ENCODE assay signal across 13 cellular contexts in the genomic region with DNA sequence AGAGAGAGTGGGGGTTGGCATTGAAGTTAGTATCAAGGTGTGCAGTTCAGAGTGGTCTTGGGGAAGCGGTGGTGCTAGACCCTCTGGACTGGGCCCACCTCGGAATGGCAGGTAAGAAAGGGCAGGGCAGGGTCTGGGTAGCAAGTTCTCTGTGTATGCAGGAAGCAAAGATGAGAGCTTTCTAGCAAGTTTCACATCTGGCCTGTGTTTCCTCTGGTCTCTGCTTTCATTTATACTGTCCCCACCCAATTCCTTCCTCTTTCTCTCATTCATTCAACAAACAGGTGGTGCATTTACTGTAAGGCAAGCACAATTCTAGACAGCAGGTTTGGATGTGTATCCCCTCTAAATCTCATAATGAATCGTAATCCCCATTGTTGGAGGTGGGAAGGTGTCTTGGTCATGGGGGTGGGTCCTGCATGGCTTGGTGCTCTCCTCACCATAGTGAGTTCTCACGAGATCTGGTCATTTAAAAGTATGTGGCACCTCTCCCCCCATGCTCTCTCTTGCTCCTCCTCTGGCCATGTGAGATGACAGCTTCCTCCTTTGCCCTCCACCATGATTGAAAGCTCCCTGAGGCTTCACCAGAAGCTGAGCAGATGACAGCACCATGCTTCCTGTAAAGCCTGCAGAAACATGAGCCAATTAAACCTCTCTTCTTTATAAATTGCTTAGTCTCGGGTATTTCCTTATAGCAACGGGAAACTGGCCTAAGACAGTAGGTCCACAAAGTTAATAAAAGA. TPM values are rescaled to one million over a fixed set of nuclear protein-coding genes. Genes with fewer than 3 reads are reported as not detected.
A peak's percentile ranks its signal among the peaks of the same experiment; 100 is the strongest.
DNase-seq lines count a peak whose midpoint lies in the region; ATAC-seq, FAIRE-seq and TF ChIP-seq lines count a peak whose summit lies in the region.
"Had no signal": no experiment of that assay in that cellular context is flagged by ENCODE, and none has a peak within 500 bp of the region (broad histone marks: within the 10 kb centered on the region; RNA-seq: fewer than 3 reads in every experiment).

No MANE protein-coding gene starts in this region.

- TF ChIP-seq RAD21 in GM12878 (IDR thresholded peaks at IDR 0.05; ENCODE audit: insufficient read depth, low read depth, low read length), result no peak

- H3K27ac Mint-ChIP-seq in CD4-positive, CD25-positive, alpha-beta regulatory T cell, result peak overlapping the region; percentile 88 to 96 (median 93)
- peak overlapping the region; percentile 36 to 57 for H3K27ac Mint-ChIP-seq in natural killer cell treated with Interleukin-12 subunit alpha and Interleukin-12 subunit beta and Interleukin-15 and Interleukin-18, amount 100 ng/mL, for 72 hours
- H3K27ac Mint-ChIP-seq: H9 had no signal

- intact Hi-C loops in GM12878 (cut with micrococcal nuclease; ENCODE audit: unreplicated experiment), result no loop called here

- peak; percentile 73 for FAIRE-seq in GM19239 (lab: Jason Lieb, UNC)
- FAIRE-seq in GM12878 (lab: Jason Lieb, UNC), result peak; percentile 59
- FAIRE-seq: bronchial epithelial cell had no signal

- peaks cover 30 to 62% (median 59%) of the 10 kb centered on the region in 4 donors for H3K4me1 Mint-ChIP-seq in CD4-positive, CD25-positive, alpha-beta regulatory T cell
- H3K4me1 Mint-ChIP-seq in natural killer cell treated with Interleukin-12 subunit alpha and Interleukin-12 subunit beta and Interleukin-15 and Interleukin-18, amount 100 ng/mL, for 72 hours (ENCODE audit: low read depth in 2 of 2), result peaks cover 39 to 49% of the 10 kb centered on the region in 2 donors

- no peak for TF ChIP-seq EP300 in GM12878 (IDR thresholded peaks at IDR 0.05; ENCODE audit: borderline replicate concordance in 1 of 2, control insufficient read depth in 1 of 2, low read depth in 2 of 2, low read length in 2 of 2)

- SMC1A ChIA-PET in GM12878 (lab: Charles Lee; ENCODE audit: uncharacterized antibody, unreplicated experiment), result interaction anchor here (0.6 to 7.5 kb wide), 16 partner anchors 10 to 260 kb away, joined by 3 to 95 read pairs (median 4); no protein-coding TSS in a partner anchor

- H3K36me3 Mint-ChIP-seq in CD4-positive, CD25-positive, alpha-beta regulatory T cell, result peaks cover 4% of the 10 kb centered on the region
- H3K36me3 Mint-ChIP-seq in natural killer cell treated with Interleukin-12 subunit alpha and Interleukin-12 subunit beta and Interleukin-15 and Interleukin-18, amount 100 ng/mL, for 72 hours, result peaks cover 10% of the 10 kb centered on the region

- no peak for TF ChIP-seq CTCF in GM12878 (IDR thresholded peaks at IDR 0.05 in 2 of 3, conservative IDR thresholded peaks at IDR 0.05 in 1 of 3; ENCODE audit: control insufficient read depth in 2 of 3, extremely low read depth in 1 of 3, insufficient read depth in 1 of 3, low read depth in 3 of 3, low read length in 3 of 3)

- peaks cover 2% of the 10 kb centered on the region; the same call in 1 of the 2 replicates for H3K79me2 ChIP-seq in GM12878 (ENCODE audit: control insufficient read depth, insufficient read depth, low read length)

- in situ Hi-C loops in GM12878 (cut with MboI), result loop anchor here (5.0 to 10.0 kb wide), 4 partner anchors 73 to 228 kb away; no protein-coding TSS in a partner anchor

- H3K4me3 ChIP-seq in CD4-positive, CD25-positive, alpha-beta regulatory T cell (ENCODE audit: low read depth, low read length), result peak overlapping the region; percentile 52
- H3K4me3 ChIP-seq in GM12878, result no peak overlapping the region
- H3K4me3 ChIP-seq: vagina had no signal

- 81% methylated on average over 6 of the region's 6 CpGs for WGBS in GM12878 (ENCODE audit: insufficient coverage, insufficient replicate concordance, low lambda C conversion rate, missing lambda C conversion rate)

- H4K20me1 ChIP-seq in GM12878 (ENCODE audit: control insufficient read depth, insufficient read depth), result no peaks in the 10 kb centered on the region

- peaks cover 73% of the 10 kb centered on the region for H3K4me1 ChIP-seq in CD4-positive, CD25-positive, alpha-beta regulatory T cell (ENCODE audit: control insufficient read depth, insufficient read depth, low read length, poor library complexity, severe bottlenecking)
- H3K4me1 ChIP-seq in GM12878 (ENCODE audit: control insufficient read depth, insufficient read depth, low read length), result peaks cover 68% of the 10 kb centered on the region

- peak overlapping the region; percentile 49 for H3K4me2 ChIP-seq in GM12878 (ENCODE audit: control insufficient read depth, insufficient read depth)

- peaks cover 7% of the 10 kb centered on the region for H3K27me3 Mint-ChIP-seq in CD4-positive, CD25-positive, alpha-beta regulatory T cell
- H3K27me3 Mint-ChIP-seq in natural killer cell treated with Interleukin-12 subunit alpha and Interleukin-12 subunit beta and Interleukin-15 and Interleukin-18, amount 100 ng/mL, for 72 hours, result no peaks in the 10 kb centered on the region

- H3K4me3 Mint-ChIP-seq in CD4-positive, CD25-positive, alpha-beta regulatory T cell, result peak overlapping the region; percentile 76 to 88 (median 79)
- peak overlapping the region; percentile 52 for H3K4me3 Mint-ChIP-seq in natural killer cell treated with Interleukin-12 subunit alpha and Interleukin-12 subunit beta and Interleukin-15 and Interleukin-18, amount 100 ng/mL, for 72 hours
- H3K4me3 Mint-ChIP-seq: H9 had no signal

- H3K9me3 Mint-ChIP-seq in CD4-positive, CD25-positive, alpha-beta regulatory T cell, result peaks cover 0 to 7% (median 0%) of the 10 kb centered on the region in 7 donors
- peaks cover 7% of the 10 kb centered on the region for H3K9me3 Mint-ChIP-seq in natural killer cell treated with Interleukin-12 subunit alpha and Interleukin-12 subunit beta and Interleukin-15 and Interleukin-18, amount 100 ng/mL, for 72 hours

- H3K27ac ChIP-seq in CD4-positive, CD25-positive, alpha-beta regulatory T cell (ENCODE audit: insufficient read depth, low read length, poor library complexity, severe bottlenecking), result peak overlapping the region; percentile 99
- H3K27ac ChIP-seq in GM12878 (ENCODE audit: control insufficient read depth, insufficient read depth), result peak overlapping the region; percentile 48; the same call in 1 of the 2 replicates

- POLR2A ChIA-PET in GM12878 (lab: Charles Lee), result interaction anchor here (1.1 to 2.1 kb wide), 2 partner anchors 72 to 96 kb away, joined by 5 to 6 read pairs; no protein-coding TSS in a partner anchor

- TF ChIP-seq POLR2A in GM12878 (IDR thresholded peaks at IDR 0.05; ENCODE audit: low read depth, low read length), result no peak

- H3K27me3 ChIP-seq in CD4-positive, CD25-positive, alpha-beta regulatory T cell (ENCODE audit: control insufficient read depth, insufficient read depth, low read length), result no peaks in the 10 kb centered on the region
- no peaks in the 10 kb centered on the region for H3K27me3 ChIP-seq in GM12878 (replicated peaks in 1 of 2; ENCODE audit: control insufficient read depth in 2 of 2, insufficient read depth in 2 of 2, low read length in 1 of 2)
- H3K27me3 ChIP-seq: vagina had no signal

- CTCF ChIA-PET in GM12878 (lab: Yijun Ruan, JAX), result interaction anchor here (0.6 to 11.9 kb wide), 7 partner anchors 28 to 401 kb away, joined by 3 to 186 read pairs (median 23); no protein-coding TSS in a partner anchor

- ATAC-seq in CD4-positive, CD25-positive, alpha-beta regulatory T cell (ENCODE audit: low read depth in 2 of 2), result no peak
- ATAC-seq in GM12878 (no peak), HG03175 (IDR thresholded peaks at IDR 0.05; ENCODE audit: unreplicated experiment) (no peak), GM21619 (IDR thresholded peaks at IDR 0.05; ENCODE audit: unreplicated experiment) (no peak)
- ATAC-seq in natural killer cell treated with Interleukin-12 subunit alpha and Interleukin-12 subunit beta and Interleukin-15 and Interleukin-18, amount 100 ng/mL, for 72 hours, result no peak

- no peaks in the 10 kb centered on the region for H3K36me3 ChIP-seq in CD4-positive, CD25-positive, alpha-beta regulatory T cell (ENCODE audit: control insufficient read depth, insufficient read depth, low read length)
- H3K36me3 ChIP-seq in GM12878 (ENCODE audit: control insufficient read depth in 2 of 2, insufficient read depth in 2 of 2, low read length in 1 of 2), result no peaks in the 10 kb centered on the region
- H3K36me3 ChIP-seq: vagina had no signal

- BruUV-seq in GM12878 (replicated peaks; lab: Mats Ljungman, UMichigan), result no TSS peak

- no peaks in the 10 kb centered on the region for H3K9me3 ChIP-seq in CD4-positive, CD25-positive, alpha-beta regulatory T cell (ENCODE audit: control insufficient read depth in 2 of 2, low read length in 2 of 2)
- no peaks in the 10 kb centered on the region; the same call in 2 of the 3 replicates for H3K9me3 ChIP-seq in GM12878 (replicated peaks; ENCODE audit: control insufficient read depth, insufficient read depth, low read length)
- H3K9me3 ChIP-seq: vagina had no signal

- RAD21 ChIA-PET in GM12878 (lab: Charles Lee; ENCODE audit: unreplicated experiment), result interaction anchor here (0.8 to 7.2 kb wide), 5 partner anchors 72 to 229 kb away, joined by 3 to 64 read pairs (median 4); no protein-coding TSS in a partner anchor

- DNase-seq in CD4-positive, CD25-positive, alpha-beta regulatory T cell, result peak in 2 of 3 donors; percentile 40 to 82
- DNase-seq in GM19239 (ENCODE audit: insufficient read length, low spot score), result no peak
- DNase-seq in GM12878 (ENCODE audit: low read depth, low spot score), result no peak
- DNase-seq in natural killer cell treated with Interleukin-12 subunit alpha and Interleukin-12 subunit beta and Interleukin-15 and Interleukin-18, amount 100 ng/mL, for 72 hours (ENCODE audit: low spot score), result peak; percentile 32
- DNase-seq in activated effector memory CD4-positive, alpha-beta T cell treated with anti-CD3 and anti-CD28 coated beads, Interleukin-2, amount 50 U/mL, for 16 hours, result no peak
- no peak for DNase-seq in cortex of kidney (lab: John Stamatoyannopoulos, UW)
- DNase-seq: H9, NCI-H187, RPMI8226 had no signal

- no peak overlapping the region; the same call in 1 of the 2 replicates for H3K9ac ChIP-seq in GM12878 (ENCODE audit: control insufficient read depth, insufficient read depth, low read length)

- H2AFZ ChIP-seq in GM12878 (ENCODE audit: control insufficient read depth, low read depth, low read length), result peak overlapping the region; percentile 3

RNA-seq across cellular contexts. Expression of a gene that starts 51.8 kb away (rescaled TPM):
- total RNA-seq in CD4-positive, CD25-positive, alpha-beta regulatory T cell, result not detected
- polyA plus RNA-seq in CD4-positive, CD25-positive, alpha-beta regulatory T cell, result not detected
- not detected in 2 replicates for total RNA-seq in GM12878 (2013; cell fraction: nucleolus; rRNA removed)
- 4.9 and 5.9 TPM in 2 replicates for total RNA-seq in GM12878 (2014; rRNA removed)
- total RNA-seq in GM12878 (2014; rRNA removed; fragmentation: Illumina TruSeq; extraction: Trizol), result 4.2 and 5.2 TPM in 2 replicates
- total RNA-seq in GM12878 (2021), result 4.3 TPM in 2 replicates
- polyA plus RNA-seq in GM12878 (2011; ENCODE audit: low read depth), result 1.6 TPM
- 0.24 TPM in 1 of 2 replicates, not detected in the other for polyA plus RNA-seq in GM12878 (2011; rRNA removed)
- 0.17 TPM in 1 of 2 replicates, not detected in the other for polyA plus RNA-seq in GM12878 (2011; cell fraction: cytosol; rRNA removed)
- polyA plus RNA-seq in GM12878 (2011; cell fraction: nucleus; rRNA removed), result 0.46 and 0.51 TPM in 2 replicates
- 1.8 and 3.6 TPM in 2 replicates for polyA plus RNA-seq in GM12878 (2012)
- polyA plus RNA-seq in GM12878 (2014; fragmentation: Illumina TruSeq; extraction: Trizol), result 4.0 and 5.6 TPM in 2 replicates
- polyA plus RNA-seq in GM12878 (2014; fragmentation: Nextera tagmentation; extraction: Ambion mirVana), result under 1 TPM; 0.13 to 0.16 TPM
- polyA plus RNA-seq in GM12878 (2014; rRNA removed), result 7.1 and 10.2 TPM in 2 replicates
- polyA plus RNA-seq in GM12878 (2016; fragmentation: Nextera tagmentation; extraction: Ambion mirVana), result under 1 TPM; 0.15 to 0.25 TPM
- polyA minus RNA-seq in GM12878 (2011; rRNA and poly(A)+ RNA removed), result not detected in 2 replicates
- polyA minus RNA-seq in GM12878 (2011; cell fraction: cytosol; rRNA and poly(A)+ RNA removed), result not detected in 2 replicates
- 0.77 TPM in 1 of 2 replicates, not detected in the other for polyA minus RNA-seq in GM12878 (2011; cell fraction: nucleus; rRNA and poly(A)+ RNA removed)
- total RNA-seq in natural killer cell treated with Interleukin-12 subunit alpha and Interleukin-12 subunit beta and Interleukin-15 and Interleukin-18, amount 100 ng/mL, for 72 hours, result not detected

Comparison
In these comparisons a context has a peak if more than half of its experiments do, and no peak if none do; other contexts are left out.
1. DNase-seq: peak in CD4-positive, CD25-positive, alpha-beta regulatory T cell (2 of 3) and natural killer cell treated with Interleukin-12 subunit alpha and Interleukin-12 subunit beta and Interleukin-15 and Interleukin-18, amount 100 ng/mL, for 72 hours (single experiment); none in GM19239 (single experiment), GM12878 (single experiment), activated effector memory CD4-positive, alpha-beta T cell treated with anti-CD3 and anti-CD28 coated beads, Interleukin-2, amount 50 U/mL, for 16 hours (single experiment) and cortex of kidney (single experiment).